ENCODE assay signal across 8 cellular contexts in genomic region chrX:40158036-40158706, GRCh38.
DNase-seq lines count a peak whose midpoint lies in the region; ATAC-seq and TF ChIP-seq lines count a peak whose summit lies in the region.

No MANE protein-coding gene starts in this region.

- TF ChIP-seq POLR2A in Peyer's patch (IDR thresholded peaks at IDR 0.05) (no peak), upper lobe of left lung (IDR thresholded peaks at IDR 0.05) (peak in 1 of 4 donors; percentile 47)

- H3K27me3 ChIP-seq in Peyer's patch (no peaks in the 10 kb centered on the region), upper lobe of left lung (peaks cover 0 to 30% (median 0%) of the 10 kb centered on the region in 4 donors)
- H3K27me3 ChIP-seq in effector memory CD4-positive, alpha-beta T cell (replicated peaks; ENCODE audit: control insufficient read depth, insufficient read depth, low read length, poor library complexity, severe bottlenecking): no peaks in the 10 kb centered on the region

- 0 to 1% methylated on average over 21 to 35 of the region's 68 CpGs for WGBS in mesodermal cell (ENCODE audit: insufficient coverage in 2 of 2), 2 experiments
- WGBS in upper lobe of left lung, 2 donors: 2% methylated on average over 28 of the region's 68 CpGs; no CpG with 5 or more reads in 1 of the 2 donors

- no peak for TF ChIP-seq EP300 in upper lobe of left lung (IDR thresholded peaks at IDR 0.05)

- TF ChIP-seq CTCF in Peyer's patch (IDR thresholded peaks at IDR 0.05): peak; percentile 23 to 73 (median 50)
- peak; percentile 70 to 91 (median 83) for TF ChIP-seq CTCF in upper lobe of left lung (IDR thresholded peaks at IDR 0.05)

- peak overlapping the region; percentile 38 to 61 (median 50) for H3K4me3 ChIP-seq in Peyer's patch
- peak overlapping the region; percentile 39 for H3K4me3 ChIP-seq in effector memory CD4-positive, alpha-beta T cell (ENCODE audit: insufficient read depth, low read depth, low read length, poor library complexity, severe bottlenecking)
- peak overlapping the region; percentile 21 for H3K4me3 ChIP-seq in mesodermal cell (ENCODE audit: extremely low read depth, insufficient read depth, low read length, poor library complexity, severe bottlenecking)
- H3K4me3 ChIP-seq in upper lobe of left lung: peak overlapping the region in 3 of 4 donors; percentile 39 to 53 (median 52)

- H3K4me1 ChIP-seq in Peyer's patch (peaks cover 0 to 10% (median 3%) of the 10 kb centered on the region in 4 donors), mesodermal cell (ENCODE audit: control insufficient read depth, insufficient read depth, low read length, poor library complexity, severe bottlenecking) (peaks cover 6% of the 10 kb centered on the region), upper lobe of left lung (peaks cover 14 to 50% (median 24%) of the 10 kb centered on the region in 4 donors)
- H3K4me1 ChIP-seq in effector memory CD4-positive, alpha-beta T cell (ENCODE audit: control insufficient read depth, insufficient read depth, low read length, poor library complexity, severe bottlenecking): peaks cover 6% of the 10 kb centered on the region

- H3K36me3 ChIP-seq in Peyer's patch (no peaks in the 10 kb centered on the region), mesodermal cell (ENCODE audit: control insufficient read depth, insufficient read depth, low read length) (no peaks in the 10 kb centered on the region), upper lobe of left lung (no peaks in the 10 kb centered on the region)
- no peaks in the 10 kb centered on the region for H3K36me3 ChIP-seq in effector memory CD4-positive, alpha-beta T cell (ENCODE audit: control insufficient read depth, insufficient read depth, low read length)

- H3K9me3 ChIP-seq in Peyer's patch: peaks cover 0 to 5% (median 0%) of the 10 kb centered on the region in 4 donors
- H3K9me3 ChIP-seq in effector memory CD4-positive, alpha-beta T cell (ENCODE audit: control insufficient read depth, low read length): no peaks in the 10 kb centered on the region
- H3K9me3 ChIP-seq in mesodermal cell (ENCODE audit: control insufficient read depth, low read length): no peaks in the 10 kb centered on the region
- no peaks in the 10 kb centered on the region for H3K9me3 ChIP-seq in upper lobe of left lung

- H3K27ac ChIP-seq in Peyer's patch (peak overlapping the region in 2 of 4 donors; percentile 72), mesodermal cell (ENCODE audit: low read depth, low read length, severe bottlenecking) (no peak overlapping the region), upper lobe of left lung (peak overlapping the region; percentile 52 to 81 (median 73))
- H3K27ac ChIP-seq in effector memory CD4-positive, alpha-beta T cell (ENCODE audit: insufficient read depth, low read length, poor library complexity, severe bottlenecking): no peak overlapping the region

- peak; percentile 54 to 83 for ATAC-seq in upper lobe of left lung (ENCODE audit: low FRiP score in 2 of 2)

- DNase-seq in activated T-cell treated with anti-CD3 and anti-CD28 coated beads, Interleukin-2, amount 50 U/mL, for 1 hour: peak; percentile 62
- DNase-seq in activated T-cell treated with anti-CD3 and anti-CD28 coated beads for 4 hours (no peak), Peyer's patch (no peak), upper lobe of left lung (peak in 1 of 2 donors; percentile 90), DMS79 (lab: John Stamatoyannopoulos, UW) (no peak), Kasumi-1 (lab: John Stamatoyannopoulos, UW) (no peak)
- DNase-seq in effector memory CD4-positive, alpha-beta T cell: no peak

Comparison
In these comparisons a context has a peak if more than half of its experiments do, and no peak if none do; other contexts are left out.
1. H3K27ac ChIP-seq: peak in upper lobe of left lung (4 of 4); none in effector memory CD4-positive, alpha-beta T cell (single experiment) and mesodermal cell (single experiment).
2. Peak in every context shown above with its lines, with median percentiles within 50 percentile points of each other: H3K4me3 ChIP-seq.